Comparison of ENCODE assay signal across 15 cellular contexts in genomic region chr2:54614815-54615214, GRCh38.
"Had no signal": no experiment of that assay in that cellular context is flagged by ENCODE, and none has a peak within 500 bp of the region (broad histone marks: within the 10 kb centered on the region; RNA-seq: fewer than 3 reads in every experiment).

No MANE protein-coding gene starts in this region.

- DNase-seq: activated CD4-positive, alpha-beta T cell treated with anti-CD3 and anti-CD28 coated beads for 36 hours; activated CD8-positive, alpha-beta T cell treated with anti-CD3 and anti-CD28 coated beads for 36 hours; amygdala; hypothalamus; occipital lobe; stimulated activated CD4-positive, alpha-beta T cell treated with anti-CD3 and anti-CD28 coated beads, Interleukin-15, amount 100 ng/mL, for 24 hours; stimulated activated CD4-positive, alpha-beta T cell treated with anti-CD3 and anti-CD28 coated beads, Interleukin-4, amount 100 ng/mL, for 4 hours; SW 1271; T-helper 9 cell had no signal

- H3K27ac Mint-ChIP-seq: activated CD8-positive, alpha-beta T cell treated with anti-CD3 and anti-CD28 coated beads for 36 hours had no signal

- ATAC-seq: activated CD4-positive, alpha-beta T cell treated with anti-CD3 and anti-CD28 coated beads for 36 hours; activated CD8-positive, alpha-beta T cell treated with anti-CD3 and anti-CD28 coated beads for 36 hours; natural killer cell treated with Interleukin-12 subunit alpha and Interleukin-12 subunit beta and Interleukin-15 and Interleukin-18, amount 100 ng/mL, for 72 hours had no signal

- H3K27me3 ChIP-seq: esophagus muscularis mucosa, SJSA1, tibial nerve had no signal

- H3K9me3 ChIP-seq: esophagus muscularis mucosa, SJSA1, tibial nerve had no signal

- H3K27ac ChIP-seq: SJSA1 had no signal

- H3K4me3 ChIP-seq: esophagus muscularis mucosa, SJSA1, tibial nerve had no signal

- H3K9me3 Mint-ChIP-seq: activated CD8-positive, alpha-beta T cell treated with anti-CD3 and anti-CD28 coated beads for 36 hours; activated naive CD4-positive, alpha-beta T cell treated with anti-CD3 and anti-CD28 coated beads, Interleukin-2, amount 50 U/mL, for 24 hours; activated T-helper 2 cell treated with anti-CD3 and anti-CD28 coated beads, Interferon-gamma antibody, Interleukin-2, Interleukin-4, amounts not matched to agents 10 μg/mL and 5 μg/mL and 100 μg/mL, durations not matched to agents 14 hours and 24 hours and 36 hours; natural killer cell treated with Interleukin-12 subunit alpha and Interleukin-12 subunit beta and Interleukin-15 and Interleukin-18, amount 100 ng/mL, for 72 hours had no signal

- H3K4me3 Mint-ChIP-seq: activated CD4-positive, alpha-beta T cell treated with anti-CD3 and anti-CD28 coated beads for 36 hours; activated CD8-positive, alpha-beta T cell treated with anti-CD3 and anti-CD28 coated beads for 36 hours; activated naive CD4-positive, alpha-beta T cell treated with anti-CD3 and anti-CD28 coated beads, Interleukin-2, amount 50 U/mL, for 24 hours; natural killer cell treated with Interleukin-12 subunit alpha and Interleukin-12 subunit beta and Interleukin-15 and Interleukin-18, amount 100 ng/mL, for 72 hours had no signal

- H3K27me3 Mint-ChIP-seq: activated CD4-positive, alpha-beta T cell treated with anti-CD3 and anti-CD28 coated beads for 36 hours; activated CD8-positive, alpha-beta T cell treated with anti-CD3 and anti-CD28 coated beads for 36 hours; activated naive CD4-positive, alpha-beta T cell treated with anti-CD3 and anti-CD28 coated beads, Interleukin-2, amount 50 U/mL, for 24 hours; natural killer cell treated with Interleukin-12 subunit alpha and Interleukin-12 subunit beta and Interleukin-15 and Interleukin-18, amount 100 ng/mL, for 72 hours had no signal
